17 cellular contexts compared by ENCODE assay signal in genomic region chr10:17056781-17057191, GRCh38.
A peak's percentile ranks its signal among the peaks of the same experiment; 100 is the strongest.
DNase-seq lines count a peak whose midpoint lies in the region; ATAC-seq and TF ChIP-seq lines count a peak whose summit lies in the region.
"Had no signal": no experiment of that assay in that cellular context is flagged by ENCODE, and none has a peak within 500 bp of the region (broad histone marks: within the 10 kb centered on the region; RNA-seq: fewer than 3 reads in every experiment).

No MANE protein-coding gene starts in this region.

- intact Hi-C loops in PC-3 (cut with micrococcal nuclease): no loop called here

- no peak overlapping the region for H3K4me2 ChIP-seq in PC-3 (ENCODE audit: low read length)

- H3K36me3 Mint-ChIP-seq in chondrocyte (ENCODE audit: low read depth): peaks cover 1% of the 10 kb centered on the region

- no peaks in the 10 kb centered on the region for H3K27me3 Mint-ChIP-seq in chondrocyte (ENCODE audit: low read depth)
- H3K27me3 Mint-ChIP-seq: dendritic cell treated with granulocyte-macrophage colony-stimulating factor and Interleukin-4, amounts not matched to agents 40 ng/mL and 50 ng/mL, for 4 days; naive B cell had no signal

- DNase-seq in AG20443 (ENCODE audit: low spot score): peak; percentile 38
- DNase-seq in PC-3: peak; percentile 19
- DNase-seq in chondrocyte (ENCODE audit: low spot score): no peak
- DNase-seq in foreskin keratinocyte: no peak
- DNase-seq in activated CD4-positive, alpha-beta T cell treated with anti-CD3 and anti-CD28 coated beads for 4 hours: no peak
- DNase-seq: activated CD4-positive, alpha-beta T cell treated with anti-CD3 and anti-CD28 coated beads for 1 hour; activated effector memory CD4-positive, alpha-beta T cell treated with Interleukin-2 at 50 U/mL for 16 hours; naive B cell; NCI-H1417; NCI-H82; pancreas; sigmoid colon; stomach had no signal

- peaks cover 56% of the 10 kb centered on the region for H3K4me1 Mint-ChIP-seq in chondrocyte (ENCODE audit: low read depth)
- H3K4me1 Mint-ChIP-seq: naive B cell had no signal

- no peak overlapping the region for H3K4me3 ChIP-seq in PC-3 (ENCODE audit: low read length)
- H3K4me3 ChIP-seq: pancreas, sigmoid colon, stomach had no signal

- H3K9ac ChIP-seq in PC-3 (ENCODE audit: low read length): no peak overlapping the region

- H3K4me3 Mint-ChIP-seq in chondrocyte (ENCODE audit: unreplicated experiment): no peak overlapping the region
- H3K4me3 Mint-ChIP-seq: dendritic cell treated with granulocyte-macrophage colony-stimulating factor and Interleukin-4, amounts not matched to agents 40 ng/mL and 50 ng/mL, for 4 days; naive B cell had no signal

- TF ChIP-seq CTCF in PC-3 (conservative IDR thresholded peaks at IDR 0.05; ENCODE audit: low read depth, low read length) (no peak), chondrocyte (IDR thresholded peaks at IDR 0.05) (no peak), foreskin keratinocyte (conservative IDR thresholded peaks at IDR 0.05) (no peak)

- CTCF ChIA-PET in PC-3 (lab: Charles Lee): no interaction called here

- no peaks in the 10 kb centered on the region for H4K20me1 ChIP-seq in PC-3 (ENCODE audit: low read length)

- no peak overlapping the region for H2AFZ ChIP-seq in PC-3 (ENCODE audit: low read length)

- H3K27ac ChIP-seq in PC-3 (ENCODE audit: low read length) (no peak overlapping the region), foreskin keratinocyte (no peak overlapping the region)
- H3K27ac ChIP-seq: pancreas, sigmoid colon, stomach had no signal

- H3K4me1 ChIP-seq in PC-3 (ENCODE audit: insufficient read depth, low read length): peaks cover 31% of the 10 kb centered on the region
- H3K4me1 ChIP-seq in foreskin keratinocyte: peaks cover 7% of the 10 kb centered on the region
- H3K4me1 ChIP-seq: pancreas had no signal

- ATAC-seq in PC-3 (peak; percentile 49), foreskin keratinocyte (peak; percentile 50), HG02642 (IDR thresholded peaks at IDR 0.05; ENCODE audit: poor library complexity, unreplicated experiment) (no peak), HG03097 (IDR thresholded peaks at IDR 0.05; ENCODE audit: low FRiP score, unreplicated experiment) (no peak), GM19455 (IDR thresholded peaks at IDR 0.05; ENCODE audit: unreplicated experiment) (no peak)
- ATAC-seq: pancreas had no signal

- POLR2A ChIA-PET in PC-3 (lab: Charles Lee; ENCODE audit: unreplicated experiment): no interaction called here

- H3K27ac Mint-ChIP-seq in chondrocyte (ENCODE audit: unreplicated experiment): peak overlapping the region; percentile 14
- H3K27ac Mint-ChIP-seq: dendritic cell treated with granulocyte-macrophage colony-stimulating factor and Interleukin-4, amounts not matched to agents 40 ng/mL and 50 ng/mL, for 4 days had no signal

- no TSS peak for BruUV-seq in PC-3 (replicated peaks; lab: Mats Ljungman, UMichigan)

- H3K9me3 Mint-ChIP-seq in chondrocyte (ENCODE audit: low read depth): peaks cover 9% of the 10 kb centered on the region

- no peaks in the 10 kb centered on the region for H3K9me3 ChIP-seq in PC-3 (ENCODE audit: low read length)
- H3K9me3 ChIP-seq: pancreas, sigmoid colon, stomach had no signal

- no peaks in the 10 kb centered on the region for H3K27me3 ChIP-seq in PC-3 (ENCODE audit: low read length)
- H3K27me3 ChIP-seq in foreskin keratinocyte: no peaks in the 10 kb centered on the region
- H3K27me3 ChIP-seq: pancreas, sigmoid colon, stomach had no signal

- H3F3A ChIP-seq in PC-3 (ENCODE audit: low read length, unreplicated experiment): no peaks in the 10 kb centered on the region

- H3K36me3 ChIP-seq in PC-3 (ENCODE audit: low read depth, low read length): no peaks in the 10 kb centered on the region
- H3K36me3 ChIP-seq: pancreas, sigmoid colon, stomach had no signal

- H3K79me2 ChIP-seq in PC-3 (ENCODE audit: low read length): no peaks in the 10 kb centered on the region

- no peaks in the 10 kb centered on the region for H3K9me2 ChIP-seq in PC-3 (replicated peaks; ENCODE audit: low read length)

Comparison
In these comparisons a context has a peak if more than half of its experiments do, and no peak if none do; other contexts are left out.
1. DNase-seq: peak in AG20443 (single experiment) and PC-3 (single experiment); none in chondrocyte (single experiment), foreskin keratinocyte (0 of 2) and activated CD4-positive, alpha-beta T cell treated with anti-CD3 and anti-CD28 coated beads for 4 hours (0 of 2).
2. ATAC-seq: peak in PC-3 (single experiment) and foreskin keratinocyte (single experiment); none in HG02642 (single experiment), HG03097 (single experiment) and GM19455 (single experiment).